In the genomic region with DNA sequence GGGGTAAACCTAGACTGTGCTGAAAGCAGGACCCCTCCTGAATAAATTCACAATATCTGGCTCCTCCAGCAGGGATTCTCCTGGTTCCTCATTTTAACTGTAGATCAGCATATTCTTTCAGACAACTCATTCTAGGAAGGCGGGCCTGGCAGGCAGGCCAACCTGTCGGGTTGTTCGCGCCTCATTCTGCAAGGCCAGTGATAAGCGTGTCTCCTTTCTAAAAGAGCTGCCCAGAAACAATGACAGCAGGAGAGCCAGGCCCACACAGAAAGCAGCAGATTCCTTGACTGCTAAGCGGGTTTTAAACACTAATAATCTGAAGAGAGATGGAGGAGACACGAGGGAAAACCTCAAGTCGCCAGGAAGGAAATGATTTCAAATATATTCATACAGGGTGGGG, we compare ENCODE assay signal across 14 cellular contexts.
A peak's percentile ranks its signal among the peaks of the same experiment; 100 is the strongest.
DNase-seq lines count a peak whose midpoint lies in the region; ATAC-seq and TF ChIP-seq lines count a peak whose summit lies in the region.
"Had no signal": no experiment of that assay in that cellular context is flagged by ENCODE, and none has a peak within 500 bp of the region (broad histone marks: within the 10 kb centered on the region; RNA-seq: fewer than 3 reads in every experiment).

No MANE protein-coding gene starts in this region.

- no peaks in the 10 kb centered on the region for H3K27me3 ChIP-seq in A673 (replicated peaks; ENCODE audit: insufficient read depth, low read depth, low read length, poor library complexity)
- H3K27me3 ChIP-seq in mesenchymal stem cell (ENCODE audit: control insufficient read depth in 1 of 2, insufficient read depth in 1 of 2, low read length in 2 of 2) = no peaks in the 10 kb centered on the region
- H3K27me3 ChIP-seq in GM23338 (ENCODE audit: insufficient read depth) = no peaks in the 10 kb centered on the region

- H3F3A ChIP-seq in GM23338 (replicated peaks; ENCODE audit: low read depth) = no peaks in the 10 kb centered on the region

- H4K91ac ChIP-seq in mesenchymal stem cell (ENCODE audit: low read length) = no peak overlapping the region

- CTCF ChIA-PET in A673 (lab: Charles Lee) = no interaction called here

- no peak overlapping the region for H3K23ac ChIP-seq in mesenchymal stem cell (ENCODE audit: low read length in 2 of 2)

- H3K36me3 Mint-ChIP-seq in GM23338 (ENCODE audit: low read depth) = peaks cover 39% of the 10 kb centered on the region

- intact Hi-C loops in A673 (cut with micrococcal nuclease; ENCODE audit: unreplicated experiment) = loop anchor here (10.0 kb wide), 1 partner anchor 154 kb away; no protein-coding TSS in a partner anchor

- H3K9me3 Mint-ChIP-seq in GM23338 = no peaks in the 10 kb centered on the region; the same call in 2 of the 3 replicates

- no peak overlapping the region for H3K4ac ChIP-seq in mesenchymal stem cell (ENCODE audit: low read depth in 1 of 2, low read length in 2 of 2)

- POLR2A ChIA-PET in A673 (lab: Charles Lee; ENCODE audit: low non-redundant PET) = no interaction called here

- 60% methylated on average over 8 of the region's 8 CpGs for WGBS in mesenchymal stem cell

- DNase-seq in A673 (ENCODE audit: low spot score) (peak; percentile 67), OCI-M1 (lab: John Stamatoyannopoulos, UW) (peak; percentile 66), ecto neural progenitor cell (ENCODE audit: low spot score) (peak; percentile 59), mesenchymal stem cell (no peak), kidney tubule cell (ENCODE audit: low spot score) (no peak), 8988T (no peak), GM23338 (ENCODE audit: low spot score) (no peak)
- DNase-seq: activated CD4-positive, CD25-positive, alpha-beta regulatory T cell; activated naive CD4-positive, alpha-beta T cell treated with Interleukin-2 at 50 U/mL for 16 hours; kidney; NCI-H1436 had no signal

- no peaks in the 10 kb centered on the region for H3K9me3 ChIP-seq in A673 (ENCODE audit: low read depth, low read length, poor library complexity, severe bottlenecking)
- H3K9me3 ChIP-seq in mesenchymal stem cell (ENCODE audit: control insufficient read depth, low read length) = no peaks in the 10 kb centered on the region
- H3K9me3 ChIP-seq: thoracic aorta had no signal

- H4K20me1 ChIP-seq in GM23338 (replicated peaks; ENCODE audit: insufficient read depth) = no peaks in the 10 kb centered on the region; the same call in 1 of the 2 replicates

- TF ChIP-seq CTCF in A673 (conservative IDR thresholded peaks at IDR 0.05; ENCODE audit: low read depth, low read length) (no peak), GM23338 (conservative IDR thresholded peaks at IDR 0.05; ENCODE audit: low read depth in 2 of 2) (no peak)

- H3K4me2 ChIP-seq in mesenchymal stem cell (ENCODE audit: low read length, poor library complexity, severe bottlenecking) (no peak overlapping the region), GM23338 (no peak overlapping the region)

- H3K27ac Mint-ChIP-seq in GM23338 = no peak overlapping the region

- peaks cover 6% of the 10 kb centered on the region for H3K27me3 Mint-ChIP-seq in GM23338 (ENCODE audit: insufficient read depth, low read depth, poor library complexity)

- no TSS peak for BruUV-seq in A673 (replicated peaks; lab: Mats Ljungman, UMichigan)

- H3K14ac ChIP-seq in mesenchymal stem cell (ENCODE audit: low read length in 2 of 2) = no peak overlapping the region

- no peak overlapping the region for H3K18ac ChIP-seq in mesenchymal stem cell (ENCODE audit: low read depth in 1 of 2, low read length in 2 of 2)

- no peak overlapping the region for H2AFZ ChIP-seq in mesenchymal stem cell (ENCODE audit: low read depth, low read length)
- H2AFZ ChIP-seq in GM23338 = no peak overlapping the region

- H3K4me3 ChIP-seq in A673 (ENCODE audit: low read depth, low read length, poor library complexity, severe bottlenecking) (no peak overlapping the region), mesenchymal stem cell (ENCODE audit: insufficient read depth in 1 of 2, low read depth in 1 of 2, low read length in 2 of 2) (no peak overlapping the region), GM23338 (no peak overlapping the region)
- H3K4me3 ChIP-seq: K562, thoracic aorta had no signal

- no peak overlapping the region for H2AK5ac ChIP-seq in mesenchymal stem cell (ENCODE audit: low read length, severe bottlenecking)

- H3K79me2 ChIP-seq in GM23338 (replicated peaks; ENCODE audit: insufficient read depth) = no peaks in the 10 kb centered on the region

- peaks cover 11% of the 10 kb centered on the region; the same call in 2 of the 3 replicates for H3K4me1 Mint-ChIP-seq in GM23338

- ATAC-seq in GM19467 (IDR thresholded peaks at IDR 0.05; ENCODE audit: unreplicated experiment) (no peak), GM23338 (no peak)
- ATAC-seq: K562 had no signal

- H3K4me1 ChIP-seq in A673 (ENCODE audit: insufficient read depth, low read length, poor library complexity, severe bottlenecking) = peaks cover 15% of the 10 kb centered on the region
- peaks cover 5% of the 10 kb centered on the region for H3K4me1 ChIP-seq in mesenchymal stem cell (ENCODE audit: control insufficient read depth, insufficient read depth, low read depth, low read length)
- no peaks in the 10 kb centered on the region for H3K4me1 ChIP-seq in GM23338 (ENCODE audit: insufficient read depth)

- no peak overlapping the region for H2BK120ac ChIP-seq in mesenchymal stem cell (ENCODE audit: low read depth, low read length)

- H3K36me3 ChIP-seq in A673 (ENCODE audit: insufficient read depth, low read length, poor library complexity, severe bottlenecking) = no peaks in the 10 kb centered on the region
- peaks cover 25 to 51% of the 10 kb centered on the region in 2 experiments for H3K36me3 ChIP-seq in mesenchymal stem cell (ENCODE audit: control insufficient read depth in 1 of 2, insufficient read depth in 2 of 2, low read depth in 1 of 2, low read length in 2 of 2)
- peaks cover 9% of the 10 kb centered on the region for H3K36me3 ChIP-seq in GM23338 (ENCODE audit: insufficient read depth)
- H3K36me3 ChIP-seq: thoracic aorta had no signal

- no peak overlapping the region for H3K4me3 Mint-ChIP-seq in GM23338

- no peak overlapping the region for H2BK15ac ChIP-seq in mesenchymal stem cell (ENCODE audit: low read depth, poor library complexity, severe bottlenecking)

- peaks cover 1% of the 10 kb centered on the region for H3K79me1 ChIP-seq in mesenchymal stem cell (replicated peaks; ENCODE audit: low read length, poor library complexity, severe bottlenecking)

- H3K9ac ChIP-seq in mesenchymal stem cell (ENCODE audit: low read length) = peak overlapping the region; percentile 18

- no peak overlapping the region for H4K8ac ChIP-seq in mesenchymal stem cell (ENCODE audit: low read length)

- H2BK5ac ChIP-seq in mesenchymal stem cell (ENCODE audit: low read depth, low read length, poor library complexity, severe bottlenecking) = no peak overlapping the region

- no peaks in the 10 kb centered on the region for H3K9me2 ChIP-seq in GM23338 (ENCODE audit: insufficient read depth)

- H3K27ac ChIP-seq in A673 (ENCODE audit: low read depth, low read length, poor library complexity, severe bottlenecking) (no peak overlapping the region), mesenchymal stem cell (ENCODE audit: low read length, poor library complexity, severe bottlenecking) (no peak overlapping the region), GM23338 (ENCODE audit: low read depth) (no peak overlapping the region)
- H3K27ac ChIP-seq: thoracic aorta had no signal

- peak overlapping the region in 1 of 2 experiments; percentile 17 for H2BK12ac ChIP-seq in mesenchymal stem cell (ENCODE audit: low read length in 2 of 2)

TF ChIP-seq in GM23338, 12 proteins besides CTCF, POLR2A, EP300 and RAD21 (continues in another document):
- TF ChIP-seq POLR2AphosphoS5 (IDR thresholded peaks at IDR 0.05; ENCODE audit: low read depth) (no peak), JUNB (IDR thresholded peaks at IDR 0.05; ENCODE audit: unreplicated experiment) (no peak), ZNF114 (CRISPR knock-in tag; IDR thresholded peaks at IDR 0.05) (no peak), CREB1 (CRISPR knock-in tag; IDR thresholded peaks at IDR 0.05; ENCODE audit: low read depth) (no peak), STAT1 (IDR thresholded peaks at IDR 0.05; ENCODE audit: unreplicated experiment) (no peak), NANOG (IDR thresholded peaks at IDR 0.05; ENCODE audit: borderline replicate concordance) (no peak), ZNF331 (CRISPR knock-in tag; IDR thresholded peaks at IDR 0.05; ENCODE audit: low read depth) (no peak)
- TF ChIP-seq, protein P1, sequence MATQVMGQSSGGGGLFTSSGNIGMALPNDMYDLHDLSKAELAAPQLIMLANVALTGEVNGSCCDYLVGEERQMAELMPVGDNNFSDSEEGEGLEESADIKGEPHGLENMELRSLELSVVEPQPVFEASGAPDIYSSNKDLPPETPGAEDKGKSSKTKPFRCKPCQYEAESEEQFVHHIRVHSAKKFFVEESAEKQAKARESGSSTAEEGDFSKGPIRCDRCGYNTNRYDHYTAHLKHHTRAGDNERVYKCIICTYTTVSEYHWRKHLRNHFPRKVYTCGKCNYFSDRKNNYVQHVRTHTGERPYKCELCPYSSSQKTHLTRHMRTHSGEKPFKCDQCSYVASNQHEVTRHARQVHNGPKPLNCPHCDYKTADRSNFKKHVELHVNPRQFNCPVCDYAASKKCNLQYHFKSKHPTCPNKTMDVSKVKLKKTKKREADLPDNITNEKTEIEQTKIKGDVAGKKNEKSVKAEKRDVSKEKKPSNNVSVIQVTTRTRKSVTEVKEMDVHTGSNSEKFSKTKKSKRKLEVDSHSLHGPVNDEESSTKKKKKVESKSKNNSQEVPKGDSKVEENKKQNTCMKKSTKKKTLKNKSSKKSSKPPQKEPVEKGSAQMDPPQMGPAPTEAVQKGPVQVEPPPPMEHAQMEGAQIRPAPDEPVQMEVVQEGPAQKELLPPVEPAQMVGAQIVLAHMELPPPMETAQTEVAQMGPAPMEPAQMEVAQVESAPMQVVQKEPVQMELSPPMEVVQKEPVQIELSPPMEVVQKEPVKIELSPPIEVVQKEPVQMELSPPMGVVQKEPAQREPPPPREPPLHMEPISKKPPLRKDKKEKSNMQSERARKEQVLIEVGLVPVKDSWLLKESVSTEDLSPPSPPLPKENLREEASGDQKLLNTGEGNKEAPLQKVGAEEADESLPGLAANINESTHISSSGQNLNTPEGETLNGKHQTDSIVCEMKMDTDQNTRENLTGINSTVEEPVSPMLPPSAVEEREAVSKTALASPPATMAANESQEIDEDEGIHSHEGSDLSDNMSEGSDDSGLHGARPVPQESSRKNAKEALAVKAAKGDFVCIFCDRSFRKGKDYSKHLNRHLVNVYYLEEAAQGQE (IDR thresholded peaks at IDR 0.05; ENCODE audit: unreplicated experiment) = no peak
- TF ChIP-seq, protein P2, sequence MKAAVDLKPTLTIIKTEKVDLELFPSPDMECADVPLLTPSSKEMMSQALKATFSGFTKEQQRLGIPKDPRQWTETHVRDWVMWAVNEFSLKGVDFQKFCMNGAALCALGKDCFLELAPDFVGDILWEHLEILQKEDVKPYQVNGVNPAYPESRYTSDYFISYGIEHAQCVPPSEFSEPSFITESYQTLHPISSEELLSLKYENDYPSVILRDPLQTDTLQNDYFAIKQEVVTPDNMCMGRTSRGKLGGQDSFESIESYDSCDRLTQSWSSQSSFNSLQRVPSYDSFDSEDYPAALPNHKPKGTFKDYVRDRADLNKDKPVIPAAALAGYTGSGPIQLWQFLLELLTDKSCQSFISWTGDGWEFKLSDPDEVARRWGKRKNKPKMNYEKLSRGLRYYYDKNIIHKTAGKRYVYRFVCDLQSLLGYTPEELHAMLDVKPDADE (IDR thresholded peaks at IDR 0.05) = no peak

Comparison
In these comparisons a context has a peak if more than half of its experiments do, and no peak if none do; other contexts are left out.
1. DNase-seq: peak in A673 (single experiment), OCI-M1 (single experiment) and ecto neural progenitor cell (single experiment); none in mesenchymal stem cell (single experiment), kidney tubule cell (single experiment), 8988T (single experiment) and GM23338 (single experiment).